In genomic region chr2:28956890-28957289, GRCh38 we compare ENCODE assay signal across 8 cellular contexts. TPM values are rescaled to one million over a fixed set of nuclear protein-coding genes. Genes with fewer than 3 reads are reported as not detected.
DNase-seq lines count a peak whose midpoint lies in the region; ATAC-seq and TF ChIP-seq lines count a peak whose summit lies in the region.

No MANE protein-coding gene starts in this region.

- intact Hi-C loops in dorsolateral prefrontal cortex (cut with DNase I) (loop anchor here in 1 of 2 donors (2.0 to 10.0 kb wide), 4 partner anchors 158 to 1115 kb away; partner anchors contain the start of gene CLIP4), esophagus muscularis mucosa (cut with DNase I) (no loop called here)

- peaks cover under 1 to 26% (median 19%) of the 10 kb centered on the region in 4 donors for H3K4me1 ChIP-seq in esophagus muscularis mucosa

- no peak for TF ChIP-seq EP300 in esophagus muscularis mucosa (IDR thresholded peaks at IDR 0.05)

- no peak for ATAC-seq in GM18861 (IDR thresholded peaks at IDR 0.05; ENCODE audit: unreplicated experiment)

- H3K9me3 ChIP-seq in esophagus muscularis mucosa: no peaks in the 10 kb centered on the region

- WGBS in esophagus muscularis mucosa: 80% methylated on average over 15 of the region's 15 CpGs

- no peak for TF ChIP-seq POLR2A in esophagus muscularis mucosa (IDR thresholded peaks at IDR 0.05; ENCODE audit: low read depth)

- H3K36me3 ChIP-seq in esophagus muscularis mucosa: no peaks in the 10 kb centered on the region

- H3K27me3 ChIP-seq in dorsolateral prefrontal cortex (no peaks in the 10 kb centered on the region), esophagus muscularis mucosa (no peaks in the 10 kb centered on the region)

- TF ChIP-seq CTCF in dorsolateral prefrontal cortex (IDR thresholded peaks at IDR 0.05 in 54 of 56, conservative IDR thresholded peaks at IDR 0.05 in 2 of 56; ENCODE audit: low read depth in 1 of 56, partially characterized antibody in 56 of 56) (peak in 41 of 56 donors; percentile 12 to 76 (median 44)), esophagus muscularis mucosa (IDR thresholded peaks at IDR 0.05) (peak in 1 of 3 experiments; percentile 76)

- H3K27ac ChIP-seq in dorsolateral prefrontal cortex (peak overlapping the region in 8 of 59 donors; percentile 28 to 73 (median 57)), esophagus muscularis mucosa (replicated peaks in 1 of 4) (no peak overlapping the region)

- DNase-seq in activated CD4-positive, alpha-beta T cell treated with anti-CD3 and anti-CD28 coated beads, Interleukin-2, amount 50 U/mL, for 48 hours: peak; percentile 17 to 29
- DNase-seq in activated CD4-positive, alpha-beta T cell treated with anti-CD3 and anti-CD28 coated beads, Interleukin-2, amount 50 U/mL, for 4 hours: no peak
- DNase-seq in NCI-H2171 treated with DMSO at 0.1 percent for 48 hours (lab: John Stamatoyannopoulos, UW) (peak; percentile 55), dorsolateral prefrontal cortex (no peak), retina (peak; percentile 73), esophagus muscularis mucosa (ENCODE audit: extremely low spot score) (no peak), HPDE6-E6E7 (ENCODE audit: extremely low spot score) (no peak)

- H3K4me3 ChIP-seq in dorsolateral prefrontal cortex (peak overlapping the region in 25 of 59 donors; percentile 14 to 64 (median 47)), esophagus muscularis mucosa (peak overlapping the region in 1 of 4 donors; percentile 31)

RNA-seq across cellular contexts. Expression of gene TOGARAM2, which starts 24.2 kb away (rescaled TPM):
- total RNA-seq in dorsolateral prefrontal cortex (10 to 100 TPM in 45 of 120 experiments, 1 to 10 TPM in 75; 1.9 to 37.0 (median 8.6) TPM), esophagus muscularis mucosa (under 1 TPM; 0.57 to 0.99 (median 0.77) TPM)

Comparison
In these comparisons a context has a peak if more than half of its experiments do, and no peak if none do; other contexts are left out.
1. DNase-seq: peak in activated CD4-positive, alpha-beta T cell treated with anti-CD3 and anti-CD28 coated beads, Interleukin-2, amount 50 U/mL, for 48 hours (2 of 2), NCI-H2171 treated with DMSO at 0.1 percent for 48 hours (single experiment) and retina (single experiment); none in activated CD4-positive, alpha-beta T cell treated with anti-CD3 and anti-CD28 coated beads, Interleukin-2, amount 50 U/mL, for 4 hours (0 of 2), dorsolateral prefrontal cortex (0 of 10), esophagus muscularis mucosa (single experiment) and HPDE6-E6E7 (single experiment).